14 cellular contexts compared by ENCODE assay signal in the genomic region with DNA sequence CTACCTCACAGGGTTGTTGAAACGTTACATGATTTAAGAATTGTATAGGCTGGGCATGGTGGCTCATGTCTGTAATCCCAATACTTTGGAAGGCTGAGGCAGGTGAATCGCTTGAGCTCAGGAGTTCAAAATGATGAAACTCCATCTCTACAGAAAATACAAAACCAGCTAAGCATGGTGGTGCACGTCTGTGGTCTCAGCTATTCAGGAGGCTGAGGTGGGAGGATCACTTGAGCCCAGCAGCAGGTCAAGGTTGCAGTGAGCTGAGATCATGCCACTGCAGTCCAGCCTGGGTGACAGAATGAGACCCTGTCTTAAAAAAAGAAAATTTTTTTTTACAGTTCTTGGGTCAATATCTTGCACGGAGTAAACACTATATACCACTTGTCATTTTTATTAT. TPM values are rescaled to one million over a fixed set of nuclear protein-coding genes. Genes with fewer than 3 reads are reported as not detected.
DNase-seq lines count a peak whose midpoint lies in the region; ATAC-seq, FAIRE-seq and TF ChIP-seq lines count a peak whose summit lies in the region.
"Had no signal": no experiment of that assay in that cellular context is flagged by ENCODE, and none has a peak within 500 bp of the region (broad histone marks: within the 10 kb centered on the region; RNA-seq: fewer than 3 reads in every experiment).

No MANE protein-coding gene starts in this region.

- H3K9me3 ChIP-seq in kidney (ENCODE audit: control insufficient read depth in 1 of 2, low read length in 2 of 2), result no peaks in the 10 kb centered on the region
- H3K9me3 ChIP-seq in smooth muscle cell (replicated peaks; ENCODE audit: low read depth), result no peaks in the 10 kb centered on the region

- H3K4me3 ChIP-seq in kidney (ENCODE audit: low read length in 2 of 2) (no peak overlapping the region), smooth muscle cell (no peak overlapping the region)
- H3K4me3 ChIP-seq: SK-N-MC had no signal

- H4K20me1 ChIP-seq in smooth muscle cell (ENCODE audit: low read depth), result peaks cover 20% of the 10 kb centered on the region

- no peaks in the 10 kb centered on the region for H3K4me1 Mint-ChIP-seq in activated T-helper 1 cell treated with anti-CD3 and anti-CD28 coated beads, Interleukin-12 subunit alpha, Interleukin-12 subunit beta, Interleukin-2, Interleukin-4 antibody, amounts not matched to agents 30 ng/mL and 10 ng/mL and 1 ng/mL, durations not matched to agents 14 hours and 24 hours and 36 hours (ENCODE audit: low read depth)
- H3K4me1 Mint-ChIP-seq: naive B cell had no signal

- WGBS in smooth muscle cell (ENCODE audit: low lambda C conversion rate), result 75% methylated on average over 4 of the region's 4 CpGs

- no peak overlapping the region for H3K9ac ChIP-seq in kidney (ENCODE audit: low read length in 2 of 2)
- peak overlapping the region; percentile 66 for H3K9ac ChIP-seq in smooth muscle cell (ENCODE audit: low read depth)

- no peak overlapping the region for H3K4me3 Mint-ChIP-seq in activated T-helper 1 cell treated with anti-CD3 and anti-CD28 coated beads, Interleukin-12 subunit alpha, Interleukin-12 subunit beta, Interleukin-2, Interleukin-4 antibody, amounts not matched to agents 30 ng/mL and 10 ng/mL and 1 ng/mL, durations not matched to agents 14 hours and 24 hours and 36 hours
- H3K4me3 Mint-ChIP-seq: activated T-cell treated with anti-CD3 and anti-CD28 coated beads, Interleukin-2, amount 50 U/mL, for 4 hours; naive B cell had no signal

- DNase-seq in amniotic epithelial cell (ENCODE audit: low read depth) (peak; percentile 56), kidney (no peak), smooth muscle cell (lab: John Stamatoyannopoulos, UW; ENCODE audit: unreplicated experiment) (no peak), 8988T (no peak)
- no peak for DNase-seq in activated T-helper 1 cell treated with anti-CD3 and anti-CD28 coated beads, Interleukin-12 subunit alpha, Interleukin-12 subunit beta, Interleukin-2, Interleukin-4 antibody, amounts not matched to agents 30 ng/mL and 10 ng/mL and 1 ng/mL, durations not matched to agents 14 hours and 24 hours and 36 hours (ENCODE audit: low spot score)
- DNase-seq: activated CD4-positive, CD25-positive, alpha-beta regulatory T cell treated with anti-CD3 and anti-CD28 coated beads, Interleukin-2, amount 50 U/mL, for 72 hours; activated T-cell treated with anti-CD3 and anti-CD28 coated beads, Interleukin-2, amount 50 U/mL, for 4 hours; GDM1; naive B cell; NCI-H2081 treated with DMSO at 0.1 percent for 48 hours had no signal

- H3K4me2 ChIP-seq in smooth muscle cell, result peak overlapping the region; percentile 54

- H3K79me2 ChIP-seq in smooth muscle cell (ENCODE audit: low read depth), result peaks cover 19% of the 10 kb centered on the region

- H3K27me3 ChIP-seq in smooth muscle cell (ENCODE audit: low read depth), result no peaks in the 10 kb centered on the region

- peaks cover 4 to 7% of the 10 kb centered on the region in 2 donors for H3K4me1 ChIP-seq in kidney (ENCODE audit: control insufficient read depth in 1 of 2, insufficient read depth in 1 of 2, low read depth in 1 of 2, low read length in 2 of 2)
- H3K4me1 ChIP-seq in smooth muscle cell (ENCODE audit: low read depth), result peaks cover 21% of the 10 kb centered on the region

- H3K27me3 Mint-ChIP-seq in activated T-helper 1 cell treated with anti-CD3 and anti-CD28 coated beads, Interleukin-12 subunit alpha, Interleukin-12 subunit beta, Interleukin-2, Interleukin-4 antibody, amounts not matched to agents 30 ng/mL and 10 ng/mL and 1 ng/mL, durations not matched to agents 14 hours and 24 hours and 36 hours (ENCODE audit: insufficient read depth), result peaks cover 5% of the 10 kb centered on the region

- peaks cover 41% of the 10 kb centered on the region for H3F3A ChIP-seq in smooth muscle cell (ENCODE audit: low read depth)

- peak overlapping the region; percentile 71 for H3K27ac ChIP-seq in C4-2B
- H3K27ac ChIP-seq in kidney (ENCODE audit: low read depth in 2 of 2, low read length in 2 of 2), result peak overlapping the region; percentile 33 to 43
- peak overlapping the region; percentile 96 for H3K27ac ChIP-seq in smooth muscle cell (ENCODE audit: low read depth)
- H3K27ac ChIP-seq: SK-N-MC had no signal

- TF ChIP-seq CTCF in C4-2B (conservative IDR thresholded peaks at IDR 0.05) (no peak), kidney (IDR thresholded peaks at IDR 0.05; ENCODE audit: borderline replicate concordance, extremely low read depth, insufficient read depth) (no peak), smooth muscle cell (IDR thresholded peaks at IDR 0.05; ENCODE audit: borderline replicate concordance, insufficient read depth, poor library complexity, severe bottlenecking) (no peak)

- ATAC-seq in HG02571 (IDR thresholded peaks at IDR 0.05; ENCODE audit: unreplicated experiment) (no peak), GM21528 (IDR thresholded peaks at IDR 0.05; ENCODE audit: low FRiP score, unreplicated experiment) (no peak)
- ATAC-seq: activated T-cell treated with anti-CD3 and anti-CD28 coated beads, Interleukin-2, amount 50 U/mL, for 4 hours had no signal

- H2AFZ ChIP-seq in smooth muscle cell (ENCODE audit: low read depth), result no peak overlapping the region

- intact Hi-C loops in kidney (cut with DNase I), result no loop called here
- intact Hi-C loops in activated T-helper 1 cell treated with anti-CD3 and anti-CD28 coated beads, Interleukin-12 subunit alpha, Interleukin-12 subunit beta, Interleukin-2, Interleukin-4 antibody, amounts not matched to agents 30 ng/mL and 10 ng/mL and 1 ng/mL, durations not matched to agents 14 hours and 24 hours and 36 hours (cut with micrococcal nuclease), result no loop called here

- no peaks in the 10 kb centered on the region for H3K9me3 Mint-ChIP-seq in activated T-helper 1 cell treated with anti-CD3 and anti-CD28 coated beads, Interleukin-12 subunit alpha, Interleukin-12 subunit beta, Interleukin-2, Interleukin-4 antibody, amounts not matched to agents 30 ng/mL and 10 ng/mL and 1 ng/mL, durations not matched to agents 14 hours and 24 hours and 36 hours
- H3K9me3 Mint-ChIP-seq: activated T-cell treated with anti-CD3 and anti-CD28 coated beads, Interleukin-2, amount 50 U/mL, for 4 hours; naive B cell had no signal

- FAIRE-seq in kidney (lab: Jason Lieb, UNC), result no peak

- H3K36me3 Mint-ChIP-seq in activated T-helper 1 cell treated with anti-CD3 and anti-CD28 coated beads, Interleukin-12 subunit alpha, Interleukin-12 subunit beta, Interleukin-2, Interleukin-4 antibody, amounts not matched to agents 30 ng/mL and 10 ng/mL and 1 ng/mL, durations not matched to agents 14 hours and 24 hours and 36 hours (ENCODE audit: low read depth), result no peaks in the 10 kb centered on the region
- H3K36me3 Mint-ChIP-seq: naive B cell had no signal

- H3K36me3 ChIP-seq in kidney (ENCODE audit: control insufficient read depth in 1 of 2, insufficient read depth in 2 of 2, low read length in 2 of 2) (no peaks in the 10 kb centered on the region), smooth muscle cell (ENCODE audit: low read depth) (no peaks in the 10 kb centered on the region)

- no peak overlapping the region for H3K27ac Mint-ChIP-seq in activated T-helper 1 cell treated with anti-CD3 and anti-CD28 coated beads, Interleukin-12 subunit alpha, Interleukin-12 subunit beta, Interleukin-2, Interleukin-4 antibody, amounts not matched to agents 30 ng/mL and 10 ng/mL and 1 ng/mL, durations not matched to agents 14 hours and 24 hours and 36 hours
- H3K27ac Mint-ChIP-seq: naive B cell had no signal

RNA-seq across cellular contexts. Expression of gene PHLDA3, which starts 8.2 kb away (rescaled TPM):
- total RNA-seq in kidney, result 25.6 TPM
- 27.3 TPM for polyA plus RNA-seq in kidney (ENCODE audit: insufficient read depth, low read depth, low replicate concordance)
- total RNA-seq in smooth muscle cell, result 87.8 and 130 TPM in 2 replicates
- polyA plus RNA-seq in smooth muscle cell, result 340 and 343 TPM in 2 replicates
- 16.6 and 17.3 TPM in 2 replicates for total RNA-seq in activated T-helper 1 cell treated with anti-CD3 and anti-CD28 coated beads, Interleukin-12 subunit alpha, Interleukin-12 subunit beta, Interleukin-2, Interleukin-4 antibody, amounts not matched to agents 30 ng/mL and 10 ng/mL and 1 ng/mL, durations not matched to agents 14 hours and 24 hours and 36 hours

RNA-seq across cellular contexts. Expression of gene TNNI1, which starts 39.3 kb away (rescaled TPM):
- total RNA-seq in kidney (not detected), smooth muscle cell (1.7 and 1.9 TPM in 2 replicates)
- polyA plus RNA-seq in kidney (ENCODE audit: insufficient read depth, low read depth, low replicate concordance) (17.7 TPM), smooth muscle cell (8.0 and 13.8 TPM in 2 replicates)
- total RNA-seq in activated T-helper 1 cell treated with anti-CD3 and anti-CD28 coated beads, Interleukin-12 subunit alpha, Interleukin-12 subunit beta, Interleukin-2, Interleukin-4 antibody, amounts not matched to agents 30 ng/mL and 10 ng/mL and 1 ng/mL, durations not matched to agents 14 hours and 24 hours and 36 hours, result not detected in 2 replicates
- total RNA-seq: activated T-cell treated with anti-CD3 and anti-CD28 coated beads, Interleukin-2, amount 50 U/mL, for 4 hours had no signal

RNA-seq across cellular contexts. Expression of gene CSRP1, which starts 46.1 kb away (rescaled TPM):
- total RNA-seq in kidney, result 236 TPM
- polyA plus RNA-seq in kidney (ENCODE audit: insufficient read depth, low read depth, low replicate concordance), result 211 TPM
- total RNA-seq in smooth muscle cell, result 317 and 345 TPM in 2 replicates
- polyA plus RNA-seq in smooth muscle cell, result 202 and 215 TPM in 2 replicates
- 66.0 and 66.2 TPM in 2 replicates for total RNA-seq in activated T-helper 1 cell treated with anti-CD3 and anti-CD28 coated beads, Interleukin-12 subunit alpha, Interleukin-12 subunit beta, Interleukin-2, Interleukin-4 antibody, amounts not matched to agents 30 ng/mL and 10 ng/mL and 1 ng/mL, durations not matched to agents 14 hours and 24 hours and 36 hours

Comparison
In these comparisons a context has a peak if more than half of its experiments do, and no peak if none do; other contexts are left out.
1. H3K27ac ChIP-seq: peak in every context shown above with its lines; median percentile 96 in smooth muscle cell; 71 in C4-2B; 38 in kidney.